In genomic region chr3:40287248-40287647, GRCh38 we compare ENCODE assay signal across 26 cellular contexts. TPM values are rescaled to one million over a fixed set of nuclear protein-coding genes. Genes with fewer than 3 reads are reported as not detected.
DNase-seq lines count a peak whose midpoint lies in the region; ATAC-seq, FAIRE-seq and TF ChIP-seq lines count a peak whose summit lies in the region.
"Had no signal": no experiment of that assay in that cellular context is flagged by ENCODE, and none has a peak within 500 bp of the region (broad histone marks: within the 10 kb centered on the region; RNA-seq: fewer than 3 reads in every experiment).

No MANE protein-coding gene starts in this region.

- peak; percentile 44 to 65 for ATAC-seq in activated CD4-positive, CD25-positive, alpha-beta regulatory T cell treated with anti-CD3 and anti-CD28 coated beads, Interleukin-2, amount 50 U/mL, for 24 hours
- peak; percentile 56 for ATAC-seq in stimulated activated effector memory CD8-positive, alpha-beta T cell treated with anti-CD3 and anti-CD28 coated beads, Interleukin-12 subunit alpha, Interleukin-12 subunit beta, amount 100 ng/mL, for 72 hours
- ATAC-seq in activated T-cell treated with anti-CD3 and anti-CD28 coated beads, Interleukin-2, amount 50 U/mL, for 4 hours = no peak
- ATAC-seq: A549, GM12878 had no signal

- peaks cover 3% of the 10 kb centered on the region for H3K9me3 Mint-ChIP-seq in stimulated activated effector memory CD8-positive, alpha-beta T cell treated with anti-CD3 and anti-CD28 coated beads, Interleukin-12 subunit alpha, Interleukin-12 subunit beta, amount 100 ng/mL, for 72 hours
- peaks cover 3% of the 10 kb centered on the region for H3K9me3 Mint-ChIP-seq in activated T-cell treated with anti-CD3 and anti-CD28 coated beads, Interleukin-2, amount 50 U/mL, for 4 hours

- H3K36me3 ChIP-seq in bronchial epithelial cell (ENCODE audit: control insufficient read depth, insufficient read depth, low read length) = no peaks in the 10 kb centered on the region

- no peak for DNase-seq in activated CD4-positive, CD25-positive, alpha-beta regulatory T cell treated with anti-CD3 and anti-CD28 coated beads, Interleukin-2, amount 50 U/mL, for 72 hours
- DNase-seq in bronchial epithelial cell (ENCODE audit: low read depth) (peak; percentile 54), NCI-H526 (lab: John Stamatoyannopoulos, UW) (no peak)
- DNase-seq in stimulated activated effector memory CD8-positive, alpha-beta T cell treated with anti-CD3 and anti-CD28 coated beads, Interleukin-12 subunit alpha, Interleukin-12 subunit beta, amount 100 ng/mL, for 72 hours (ENCODE audit: low spot score in 2 of 2) = no peak
- DNase-seq in activated T-cell treated with anti-CD3 and anti-CD28 coated beads, Interleukin-2, amount 50 U/mL, for 4 hours = no peak
- DNase-seq: AML-193; C1 segment of cervical spinal cord; CD4-positive, alpha-beta memory T cell; CD8-positive, alpha-beta memory T cell; COR-L47; DMS 273 treated with DMSO at 0.1 percent for 48 hours; DMS153; DMS53; DMS79; DND-41; EL; GDM1 had no signal

- no peak for FAIRE-seq in bronchial epithelial cell (lab: Jason Lieb, UNC)
- FAIRE-seq: A549, GM12878, GM12892, GM18507 had no signal

- TF ChIP-seq CTCF in bronchial epithelial cell (IDR thresholded peaks at IDR 0.05; ENCODE audit: insufficient read depth, low read length, severe bottlenecking) = no peak

- no peak overlapping the region for H3K4me3 ChIP-seq in bronchial epithelial cell (ENCODE audit: low read depth, low read length)
- H3K4me3 ChIP-seq: A549, BLaER1, GM12878 had no signal

- H3K27me3 Mint-ChIP-seq in activated T-cell treated with anti-CD3 and anti-CD28 coated beads, Interleukin-2, amount 50 U/mL, for 4 hours (ENCODE audit: low read depth) = no peaks in the 10 kb centered on the region
- H3K27me3 Mint-ChIP-seq: CD4-positive, alpha-beta memory T cell; CD4-positive, CD25-positive, alpha-beta regulatory T cell had no signal

- H3K27ac Mint-ChIP-seq in stimulated activated effector memory CD8-positive, alpha-beta T cell treated with anti-CD3 and anti-CD28 coated beads, Interleukin-12 subunit alpha, Interleukin-12 subunit beta, amount 100 ng/mL, for 72 hours = no peak overlapping the region
- H3K27ac Mint-ChIP-seq: B cell; CD14-positive monocyte; CD4-positive, alpha-beta memory T cell; CD8-positive, alpha-beta memory T cell had no signal

- no peaks in the 10 kb centered on the region for H3K27me3 ChIP-seq in bronchial epithelial cell (ENCODE audit: control insufficient read depth, insufficient read depth, low read length)
- H3K27me3 ChIP-seq: BLaER1 had no signal

- no peaks in the 10 kb centered on the region for H3K36me3 Mint-ChIP-seq in stimulated activated effector memory CD8-positive, alpha-beta T cell treated with anti-CD3 and anti-CD28 coated beads, Interleukin-12 subunit alpha, Interleukin-12 subunit beta, amount 100 ng/mL, for 72 hours
- H3K36me3 Mint-ChIP-seq in activated T-cell treated with anti-CD3 and anti-CD28 coated beads, Interleukin-2, amount 50 U/mL, for 4 hours (ENCODE audit: insufficient read depth) = peaks cover 7% of the 10 kb centered on the region

- peaks cover 16% of the 10 kb centered on the region for H3K4me1 Mint-ChIP-seq in stimulated activated effector memory CD8-positive, alpha-beta T cell treated with anti-CD3 and anti-CD28 coated beads, Interleukin-12 subunit alpha, Interleukin-12 subunit beta, amount 100 ng/mL, for 72 hours
- H3K4me1 Mint-ChIP-seq in activated T-cell treated with anti-CD3 and anti-CD28 coated beads, Interleukin-2, amount 50 U/mL, for 4 hours (ENCODE audit: low read depth) = peaks cover 7% of the 10 kb centered on the region
- H3K4me1 Mint-ChIP-seq: B cell, CD14-positive monocyte had no signal

- no peak overlapping the region for H3K4me3 Mint-ChIP-seq in stimulated activated effector memory CD8-positive, alpha-beta T cell treated with anti-CD3 and anti-CD28 coated beads, Interleukin-12 subunit alpha, Interleukin-12 subunit beta, amount 100 ng/mL, for 72 hours
- H3K4me3 Mint-ChIP-seq in activated T-cell treated with anti-CD3 and anti-CD28 coated beads, Interleukin-2, amount 50 U/mL, for 4 hours = no peak overlapping the region
- H3K4me3 Mint-ChIP-seq: B cell; CD14-positive monocyte; CD4-positive, alpha-beta memory T cell; CD4-positive, CD25-positive, alpha-beta regulatory T cell; CD8-positive, alpha-beta memory T cell had no signal

RNA-seq across cellular contexts. Expression of gene EIF1B, which starts 22.3 kb away (rescaled TPM):
- total RNA-seq in bronchial epithelial cell = 10.5 and 13.8 TPM in 2 replicates
- 10 to 100 TPM; 83.4 to 87.0 (median 83.5) TPM for total RNA-seq in activated T-cell treated with anti-CD3 and anti-CD28 coated beads, Interleukin-2, amount 50 U/mL, for 4 hours

Comparison
In these comparisons a context has a peak if more than half of its experiments do, and no peak if none do; other contexts are left out.
1. ATAC-seq: peak in activated CD4-positive, CD25-positive, alpha-beta regulatory T cell treated with anti-CD3 and anti-CD28 coated beads, Interleukin-2, amount 50 U/mL, for 24 hours (2 of 2) and stimulated activated effector memory CD8-positive, alpha-beta T cell treated with anti-CD3 and anti-CD28 coated beads, Interleukin-12 subunit alpha, Interleukin-12 subunit beta, amount 100 ng/mL, for 72 hours (single experiment); none in activated T-cell treated with anti-CD3 and anti-CD28 coated beads, Interleukin-2, amount 50 U/mL, for 4 hours (0 of 2).